In the genomic region with DNA sequence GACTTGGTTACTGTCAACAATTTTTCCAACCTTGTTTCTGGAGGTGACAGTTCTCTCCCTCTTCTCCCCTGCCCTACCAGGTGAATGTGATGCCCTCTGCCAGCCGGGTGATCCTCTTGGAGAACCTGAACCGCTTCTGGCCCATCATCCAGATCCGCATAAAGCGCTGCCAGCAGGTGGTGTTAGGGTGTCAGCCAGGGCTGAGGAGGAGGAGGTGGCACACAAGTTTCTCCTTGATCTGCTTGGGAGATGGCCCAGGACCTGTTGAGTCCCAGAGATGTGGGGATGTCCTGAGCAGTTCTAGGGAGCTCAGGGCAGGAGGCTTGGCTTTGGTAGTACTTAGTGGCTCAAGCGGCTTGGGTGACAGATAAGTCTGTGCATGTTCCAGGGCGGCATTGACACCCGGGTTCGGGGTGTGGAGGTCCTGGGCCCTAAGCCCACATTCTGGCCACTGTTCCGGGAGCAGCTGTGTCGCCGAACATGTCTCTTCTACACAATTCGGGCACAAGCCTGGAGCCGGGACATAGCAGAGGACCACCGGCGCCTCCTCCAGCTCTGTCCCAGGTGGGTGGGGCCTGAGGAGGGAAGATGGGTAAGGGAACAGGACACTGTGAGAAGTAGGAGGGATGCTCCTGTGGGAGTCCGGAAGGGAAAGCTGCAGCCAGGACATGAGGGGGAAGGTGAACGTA, we compare ENCODE assay signal across 1 cellular context.
TF ChIP-seq lines count a peak whose summit lies in the region.

No MANE protein-coding gene starts in this region.

TF ChIP-seq in GM23338, 12 proteins besides CTCF, POLR2A, EP300 and RAD21:
- TF ChIP-seq EZH2 (IDR thresholded peaks at IDR 0.05; ENCODE audit: low read depth, unreplicated experiment) (no peak), STAT1 (IDR thresholded peaks at IDR 0.05; ENCODE audit: unreplicated experiment) (no peak), ZNF331 (CRISPR knock-in tag; IDR thresholded peaks at IDR 0.05; ENCODE audit: low read depth) (no peak), CREB1 (CRISPR knock-in tag; IDR thresholded peaks at IDR 0.05; ENCODE audit: low read depth) (no peak), POLR2AphosphoS5 (IDR thresholded peaks at IDR 0.05; ENCODE audit: low read depth) (no peak), JUNB (IDR thresholded peaks at IDR 0.05; ENCODE audit: unreplicated experiment) (no peak), EZH2phosphoT487 (IDR thresholded peaks at IDR 0.05; ENCODE audit: unreplicated experiment) (no peak), ZNF114 (CRISPR knock-in tag; IDR thresholded peaks at IDR 0.05) (no peak), NANOG (IDR thresholded peaks at IDR 0.05; ENCODE audit: borderline replicate concordance) (no peak)
- TF ChIP-seq, protein P1, sequence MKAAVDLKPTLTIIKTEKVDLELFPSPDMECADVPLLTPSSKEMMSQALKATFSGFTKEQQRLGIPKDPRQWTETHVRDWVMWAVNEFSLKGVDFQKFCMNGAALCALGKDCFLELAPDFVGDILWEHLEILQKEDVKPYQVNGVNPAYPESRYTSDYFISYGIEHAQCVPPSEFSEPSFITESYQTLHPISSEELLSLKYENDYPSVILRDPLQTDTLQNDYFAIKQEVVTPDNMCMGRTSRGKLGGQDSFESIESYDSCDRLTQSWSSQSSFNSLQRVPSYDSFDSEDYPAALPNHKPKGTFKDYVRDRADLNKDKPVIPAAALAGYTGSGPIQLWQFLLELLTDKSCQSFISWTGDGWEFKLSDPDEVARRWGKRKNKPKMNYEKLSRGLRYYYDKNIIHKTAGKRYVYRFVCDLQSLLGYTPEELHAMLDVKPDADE (IDR thresholded peaks at IDR 0.05) = no peak
- TF ChIP-seq, protein P2, sequence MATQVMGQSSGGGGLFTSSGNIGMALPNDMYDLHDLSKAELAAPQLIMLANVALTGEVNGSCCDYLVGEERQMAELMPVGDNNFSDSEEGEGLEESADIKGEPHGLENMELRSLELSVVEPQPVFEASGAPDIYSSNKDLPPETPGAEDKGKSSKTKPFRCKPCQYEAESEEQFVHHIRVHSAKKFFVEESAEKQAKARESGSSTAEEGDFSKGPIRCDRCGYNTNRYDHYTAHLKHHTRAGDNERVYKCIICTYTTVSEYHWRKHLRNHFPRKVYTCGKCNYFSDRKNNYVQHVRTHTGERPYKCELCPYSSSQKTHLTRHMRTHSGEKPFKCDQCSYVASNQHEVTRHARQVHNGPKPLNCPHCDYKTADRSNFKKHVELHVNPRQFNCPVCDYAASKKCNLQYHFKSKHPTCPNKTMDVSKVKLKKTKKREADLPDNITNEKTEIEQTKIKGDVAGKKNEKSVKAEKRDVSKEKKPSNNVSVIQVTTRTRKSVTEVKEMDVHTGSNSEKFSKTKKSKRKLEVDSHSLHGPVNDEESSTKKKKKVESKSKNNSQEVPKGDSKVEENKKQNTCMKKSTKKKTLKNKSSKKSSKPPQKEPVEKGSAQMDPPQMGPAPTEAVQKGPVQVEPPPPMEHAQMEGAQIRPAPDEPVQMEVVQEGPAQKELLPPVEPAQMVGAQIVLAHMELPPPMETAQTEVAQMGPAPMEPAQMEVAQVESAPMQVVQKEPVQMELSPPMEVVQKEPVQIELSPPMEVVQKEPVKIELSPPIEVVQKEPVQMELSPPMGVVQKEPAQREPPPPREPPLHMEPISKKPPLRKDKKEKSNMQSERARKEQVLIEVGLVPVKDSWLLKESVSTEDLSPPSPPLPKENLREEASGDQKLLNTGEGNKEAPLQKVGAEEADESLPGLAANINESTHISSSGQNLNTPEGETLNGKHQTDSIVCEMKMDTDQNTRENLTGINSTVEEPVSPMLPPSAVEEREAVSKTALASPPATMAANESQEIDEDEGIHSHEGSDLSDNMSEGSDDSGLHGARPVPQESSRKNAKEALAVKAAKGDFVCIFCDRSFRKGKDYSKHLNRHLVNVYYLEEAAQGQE (IDR thresholded peaks at IDR 0.05; ENCODE audit: unreplicated experiment) = no peak
- TF ChIP-seq, protein P3, sequence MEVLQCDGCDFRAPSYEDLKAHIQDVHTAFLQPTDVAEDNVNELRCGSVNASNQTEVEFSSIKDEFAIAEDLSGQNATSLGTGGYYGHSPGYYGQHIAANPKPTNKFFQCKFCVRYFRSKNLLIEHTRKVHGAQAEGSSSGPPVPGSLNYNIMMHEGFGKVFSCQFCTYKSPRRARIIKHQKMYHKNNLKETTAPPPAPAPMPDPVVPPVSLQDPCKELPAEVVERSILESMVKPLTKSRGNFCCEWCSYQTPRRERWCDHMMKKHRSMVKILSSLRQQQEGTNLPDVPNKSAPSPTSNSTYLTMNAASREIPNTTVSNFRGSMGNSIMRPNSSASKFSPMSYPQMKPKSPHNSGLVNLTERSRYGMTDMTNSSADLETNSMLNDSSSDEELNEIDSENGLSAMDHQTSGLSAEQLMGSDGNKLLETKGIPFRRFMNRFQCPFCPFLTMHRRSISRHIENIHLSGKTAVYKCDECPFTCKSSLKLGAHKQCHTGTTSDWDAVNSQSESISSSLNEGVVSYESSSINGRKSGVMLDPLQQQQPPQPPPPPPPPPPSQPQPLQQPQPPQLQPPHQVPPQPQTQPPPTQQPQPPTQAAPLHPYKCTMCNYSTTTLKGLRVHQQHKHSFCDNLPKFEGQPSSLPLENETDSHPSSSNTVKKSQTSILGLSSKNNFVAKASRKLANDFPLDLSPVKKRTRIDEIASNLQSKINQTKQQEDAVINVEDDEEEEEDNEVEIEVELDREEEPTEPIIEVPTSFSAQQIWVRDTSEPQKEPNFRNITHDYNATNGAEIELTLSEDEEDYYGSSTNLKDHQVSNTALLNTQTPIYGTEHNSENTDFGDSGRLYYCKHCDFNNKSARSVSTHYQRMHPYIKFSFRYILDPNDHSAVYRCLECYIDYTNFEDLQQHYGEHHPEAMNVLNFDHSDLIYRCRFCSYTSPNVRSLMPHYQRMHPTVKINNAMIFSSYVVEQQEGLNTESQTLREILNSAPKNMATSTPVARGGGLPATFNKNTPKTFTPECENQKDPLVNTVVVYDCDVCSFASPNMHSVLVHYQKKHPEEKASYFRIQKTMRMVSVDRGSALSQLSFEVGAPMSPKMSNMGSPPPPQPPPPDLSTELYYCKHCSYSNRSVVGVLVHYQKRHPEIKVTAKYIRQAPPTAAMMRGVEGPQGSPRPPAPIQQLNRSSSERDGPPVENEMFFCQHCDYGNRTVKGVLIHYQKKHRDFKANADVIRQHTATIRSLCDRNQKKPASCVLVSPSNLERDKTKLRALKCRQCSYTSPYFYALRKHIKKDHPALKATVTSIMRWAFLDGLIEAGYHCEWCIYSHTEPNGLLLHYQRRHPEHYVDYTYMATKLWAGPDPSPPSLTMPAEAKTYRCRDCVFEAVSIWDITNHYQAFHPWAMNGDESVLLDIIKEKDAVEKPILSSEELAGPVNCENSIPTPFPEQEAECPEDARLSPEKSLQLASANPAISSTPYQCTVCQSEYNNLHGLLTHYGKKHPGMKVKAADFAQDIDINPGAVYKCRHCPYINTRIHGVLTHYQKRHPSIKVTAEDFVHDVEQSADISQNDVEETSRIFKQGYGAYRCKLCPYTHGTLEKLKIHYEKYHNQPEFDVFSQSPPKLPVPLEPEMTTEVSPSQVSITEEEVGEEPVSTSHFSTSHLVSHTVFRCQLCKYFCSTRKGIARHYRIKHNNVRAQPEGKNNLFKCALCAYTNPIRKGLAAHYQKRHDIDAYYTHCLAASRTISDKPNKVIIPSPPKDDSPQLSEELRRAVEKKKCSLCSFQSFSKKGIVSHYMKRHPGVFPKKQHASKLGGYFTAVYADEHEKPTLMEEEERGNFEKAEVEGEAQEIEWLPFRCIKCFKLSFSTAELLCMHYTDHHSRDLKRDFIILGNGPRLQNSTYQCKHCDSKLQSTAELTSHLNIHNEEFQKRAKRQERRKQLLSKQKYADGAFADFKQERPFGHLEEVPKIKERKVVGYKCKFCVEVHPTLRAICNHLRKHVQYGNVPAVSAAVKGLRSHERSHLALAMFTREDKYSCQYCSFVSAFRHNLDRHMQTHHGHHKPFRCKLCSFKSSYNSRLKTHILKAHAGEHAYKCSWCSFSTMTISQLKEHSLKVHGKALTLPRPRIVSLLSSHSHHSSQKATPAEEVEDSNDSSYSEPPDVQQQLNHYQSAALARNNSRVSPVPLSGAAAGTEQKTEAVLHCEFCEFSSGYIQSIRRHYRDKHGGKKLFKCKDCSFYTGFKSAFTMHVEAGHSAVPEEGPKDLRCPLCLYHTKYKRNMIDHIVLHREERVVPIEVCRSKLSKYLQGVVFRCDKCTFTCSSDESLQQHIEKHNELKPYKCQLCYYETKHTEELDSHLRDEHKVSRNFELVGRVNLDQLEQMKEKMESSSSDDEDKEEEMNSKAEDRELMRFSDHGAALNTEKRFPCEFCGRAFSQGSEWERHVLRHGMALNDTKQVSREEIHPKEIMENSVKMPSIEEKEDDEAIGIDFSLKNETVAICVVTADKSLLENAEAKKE (CRISPR knock-in tag; IDR thresholded peaks at IDR 0.05) = no peak
